In genomic region chrX:99095965-99096364, GRCh38 we compare ENCODE assay signal across 24 cellular contexts.
"Had no signal": no experiment of that assay in that cellular context is flagged by ENCODE, and none has a peak within 500 bp of the region (broad histone marks: within the 10 kb centered on the region; RNA-seq: fewer than 3 reads in every experiment).

No MANE protein-coding gene starts in this region.

- H3K36me3 Mint-ChIP-seq: immature natural killer cell; naive thymus-derived CD4-positive, alpha-beta T cell; natural killer cell treated with Interleukin-12 subunit alpha and Interleukin-12 subunit beta and Interleukin-15 and Interleukin-18, amount 100 ng/mL, for 72 hours; stimulated activated naive B cell treated with anti-CD40 and anti-IgM and Interleukin-4, amounts not matched to agents 10 μg/mL and 1 μg/mL and 100 μg/mL, for 72 hours had no signal

- H3K27ac Mint-ChIP-seq: immature natural killer cell; naive thymus-derived CD4-positive, alpha-beta T cell; natural killer cell treated with Interleukin-12 subunit alpha and Interleukin-12 subunit beta and Interleukin-15 and Interleukin-18, amount 100 ng/mL, for 72 hours; progenitor cell of endocrine pancreas; stimulated activated naive B cell treated with anti-CD40 and anti-IgM and Interleukin-4, amounts not matched to agents 10 μg/mL and 1 μg/mL and 100 μg/mL, for 72 hours; stimulated activated naive CD8-positive, alpha-beta T cell treated with anti-CD3 and anti-CD28 coated beads, Interleukin-15, Interleukin-2, amounts not matched to agents 100 ng/mL and 50 ng/mL, for 24 hours had no signal

- H3K27me3 ChIP-seq: ovary, right atrium auricular region, right lobe of liver, suprapubic skin, tibial artery, upper lobe of right lung had no signal

- H3K4me3 Mint-ChIP-seq: immature natural killer cell; naive thymus-derived CD4-positive, alpha-beta T cell; natural killer cell treated with Interleukin-12 subunit alpha and Interleukin-12 subunit beta and Interleukin-15 and Interleukin-18, amount 100 ng/mL, for 72 hours; stimulated activated naive B cell treated with anti-CD40 and anti-IgM and Interleukin-4, amounts not matched to agents 10 μg/mL and 1 μg/mL and 100 μg/mL, for 72 hours; stimulated activated naive CD8-positive, alpha-beta T cell treated with anti-CD3 and anti-CD28 coated beads, Interleukin-15, Interleukin-2, amounts not matched to agents 100 ng/mL and 50 ng/mL, for 24 hours had no signal

- H3K9me3 ChIP-seq: left ventricle myocardium inferior, mucosa of descending colon, ovary, right lobe of liver, suprapubic skin, thoracic aorta, tibial artery, upper lobe of right lung had no signal

- H3K4me1 ChIP-seq: left ventricle myocardium inferior, right atrium auricular region, right lobe of liver, suprapubic skin, tibial artery, upper lobe of right lung had no signal

- H3K36me3 ChIP-seq: left ventricle myocardium inferior, ovary, right atrium auricular region, right lobe of liver, suprapubic skin, thoracic aorta, tibial artery, upper lobe of right lung had no signal

- DNase-seq: hippocampal formation; immature natural killer cell; left ventricle myocardium inferior; mesendoderm; midbrain; mucosa of descending colon; naive thymus-derived CD4-positive, alpha-beta T cell; ovary; right lobe of liver; stimulated activated CD4-positive, alpha-beta T cell treated with anti-CD3 and anti-CD28 coated beads, Interleukin-12 subunit alpha, Interleukin-12 subunit beta, amount 100 ng/mL, for 4 hours; stimulated activated CD4-positive, alpha-beta T cell treated with anti-CD3 and anti-CD28 coated beads, Interleukin-15, amount 100 ng/mL, for 24 hours; stimulated activated CD4-positive, alpha-beta T cell treated with anti-CD3 and anti-CD28 coated beads, Interleukin-2, amount 100 ng/mL, for 24 hours; stimulated activated CD4-positive, alpha-beta T cell treated with anti-CD3 and anti-CD28 coated beads, Interleukin-4, amount 100 ng/mL, for 1 hour; stimulated activated naive B cell treated with anti-CD40 and anti-IgM and Interleukin-4, amounts not matched to agents 10 μg/mL and 1 μg/mL and 100 μg/mL, for 72 hours; tibial artery; trophoblast cell; upper lobe of right lung had no signal

- H3K4me1 Mint-ChIP-seq: immature natural killer cell; naive thymus-derived CD4-positive, alpha-beta T cell; stimulated activated naive B cell treated with anti-CD40 and anti-IgM and Interleukin-4, amounts not matched to agents 10 μg/mL and 1 μg/mL and 100 μg/mL, for 72 hours had no signal

- H3K4me3 ChIP-seq: left ventricle myocardium inferior, lung, mucosa of descending colon, ovary, right atrium auricular region, right lobe of liver, suprapubic skin, thoracic aorta, tibial artery, upper lobe of right lung had no signal

- H3K27me3 Mint-ChIP-seq: naive thymus-derived CD4-positive, alpha-beta T cell; natural killer cell treated with Interleukin-12 subunit alpha and Interleukin-12 subunit beta and Interleukin-15 and Interleukin-18, amount 100 ng/mL, for 72 hours; progenitor cell of endocrine pancreas; stimulated activated naive B cell treated with anti-CD40 and anti-IgM and Interleukin-4, amounts not matched to agents 10 μg/mL and 1 μg/mL and 100 μg/mL, for 72 hours; stimulated activated naive CD8-positive, alpha-beta T cell treated with anti-CD3 and anti-CD28 coated beads, Interleukin-15, Interleukin-2, amounts not matched to agents 100 ng/mL and 50 ng/mL, for 24 hours had no signal

- H3K27ac ChIP-seq: left ventricle myocardium inferior, ovary, right atrium auricular region, right lobe of liver, suprapubic skin, thoracic aorta, tibial artery, upper lobe of right lung had no signal

- H3K9me3 Mint-ChIP-seq: stimulated activated naive CD8-positive, alpha-beta T cell treated with anti-CD3 and anti-CD28 coated beads, Interleukin-15, Interleukin-2, amounts not matched to agents 100 ng/mL and 50 ng/mL, for 24 hours had no signal

- ATAC-seq: mucosa of descending colon; naive thymus-derived CD4-positive, alpha-beta T cell; natural killer cell treated with Interleukin-12 subunit alpha and Interleukin-12 subunit beta and Interleukin-15 and Interleukin-18, amount 100 ng/mL, for 72 hours; right lobe of liver; stimulated activated naive B cell treated with anti-CD40 and anti-IgM and Interleukin-4, amounts not matched to agents 10 μg/mL and 1 μg/mL and 100 μg/mL, for 72 hours; upper lobe of right lung had no signal
